29 cellular contexts compared by ENCODE assay signal in the genomic region with DNA sequence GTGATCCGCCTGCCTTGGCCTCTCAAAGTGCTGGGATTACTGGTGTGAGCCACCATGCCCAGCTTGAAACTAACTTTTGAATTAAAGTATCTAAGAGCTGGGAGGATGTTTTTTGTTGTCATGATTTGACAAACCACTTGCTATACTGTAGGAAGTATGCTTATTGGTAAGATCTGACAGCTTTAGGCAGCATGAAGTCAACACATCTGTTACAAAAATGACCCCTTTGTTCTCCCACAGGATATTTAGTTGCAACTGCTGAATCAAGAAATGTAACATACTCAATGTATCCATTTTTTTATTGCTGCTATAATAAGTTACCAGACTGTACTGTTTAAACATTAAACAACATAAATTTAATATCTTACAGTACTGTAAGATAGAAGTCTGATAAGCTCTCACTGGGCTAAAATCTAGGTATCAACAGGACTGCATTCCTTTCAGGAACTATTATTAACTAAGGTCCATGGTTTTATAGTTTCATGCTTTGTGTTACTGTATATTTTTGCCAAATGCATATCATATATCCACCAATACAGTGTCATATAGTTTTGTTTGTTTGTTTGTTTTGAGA. TPM values are rescaled to one million over a fixed set of nuclear protein-coding genes. Genes with fewer than 3 reads are reported as not detected.
DNase-seq lines count a peak whose midpoint lies in the region; ATAC-seq and TF ChIP-seq lines count a peak whose summit lies in the region.
"Had no signal": no experiment of that assay in that cellular context is flagged by ENCODE, and none has a peak within 500 bp of the region (broad histone marks: within the 10 kb centered on the region; RNA-seq: fewer than 3 reads in every experiment).

No MANE protein-coding gene starts in this region.

- no peak for TF ChIP-seq POLR2A in IMR-90 (IDR thresholded peaks at IDR 0.05; ENCODE audit: low read depth, low read length)

- no peak overlapping the region for H2AFZ ChIP-seq in IMR-90 (replicated peaks; ENCODE audit: low read length, poor library complexity)
- no peak overlapping the region for H2AFZ ChIP-seq in H9 (ENCODE audit: low read length)
- H2AFZ ChIP-seq: GM23338, PC-9 had no signal

- no peaks in the 10 kb centered on the region for H3K27me3 ChIP-seq in IMR-90 (ENCODE audit: control insufficient read depth, insufficient read depth, low read length)
- no peaks in the 10 kb centered on the region for H3K27me3 ChIP-seq in colonic mucosa
- H3K27me3 ChIP-seq in H9 (ENCODE audit: insufficient read depth, low read length), result no peaks in the 10 kb centered on the region
- H3K27me3 ChIP-seq: BLaER1 treated with 17β-estradiol and CSF1 and Interleukin-3, amounts not matched to agents 10 nM and 100 nM; MG63; SJCRH30 had no signal

- no peak overlapping the region for H3K9ac ChIP-seq in IMR-90 (ENCODE audit: low read depth, low read length)
- no peak overlapping the region for H3K9ac ChIP-seq in colonic mucosa (ENCODE audit: low read depth in 2 of 2, low read length in 2 of 2)
- no peak overlapping the region for H3K9ac ChIP-seq in H9 (ENCODE audit: extremely low read depth, insufficient read length, low read length)
- H3K9ac ChIP-seq: BLaER1 treated with 17β-estradiol and CSF1 and Interleukin-3, amounts not matched to agents 10 nM and 100 nM had no signal

- H3K4me3 ChIP-seq in IMR-90 (ENCODE audit: insufficient read depth, low read depth, low read length) (no peak overlapping the region), colonic mucosa (no peak overlapping the region)
- H3K4me3 ChIP-seq: BLaER1 treated with 17β-estradiol and CSF1 and Interleukin-3, amounts not matched to agents 10 nM and 100 nM; GM12878; GM23338; HAP-1; MG63; PC-9; SJCRH30 had no signal

- H3K18ac ChIP-seq in IMR-90 (ENCODE audit: low read depth, low read length) (no peak overlapping the region), H9 (ENCODE audit: insufficient read length, low read depth, low read length) (no peak overlapping the region)

- H2AK5ac ChIP-seq in IMR-90 (ENCODE audit: low read depth, low read length) (no peak overlapping the region), H9 (ENCODE audit: insufficient read length, low read length) (no peak overlapping the region)

- H2BK5ac ChIP-seq in IMR-90 (ENCODE audit: low read depth, low read length, poor library complexity, severe bottlenecking) (peak overlapping the region; percentile 12), H9 (ENCODE audit: insufficient read length, low read length) (no peak overlapping the region)

- no peak overlapping the region for H4K8ac ChIP-seq in IMR-90 (ENCODE audit: low read depth in 2 of 2, low read length in 2 of 2)
- no peak overlapping the region for H4K8ac ChIP-seq in H9 (replicated peaks; ENCODE audit: insufficient read length, low read depth, low read length)

- H3K56ac ChIP-seq in IMR-90 (ENCODE audit: extremely low read depth, insufficient read depth, low read length) (no peak overlapping the region), H9 (ENCODE audit: insufficient read length, low read depth, low read length) (no peak overlapping the region)

- H3K27ac ChIP-seq in IMR-90 (ENCODE audit: insufficient read depth, low read length) (no peak overlapping the region), colonic mucosa (peak overlapping the region; percentile 13), H9 (ENCODE audit: insufficient read length, low read depth, low read length) (no peak overlapping the region)
- H3K27ac ChIP-seq: SJCRH30 had no signal

- H3K9me3 ChIP-seq in IMR-90 (ENCODE audit: control insufficient read depth, insufficient read depth, low read length), result no peaks in the 10 kb centered on the region
- H3K9me3 ChIP-seq in colonic mucosa, result no peaks in the 10 kb centered on the region
- no peaks in the 10 kb centered on the region for H3K9me3 ChIP-seq in H9 (ENCODE audit: control insufficient read depth, low read depth, low read length)
- H3K9me3 ChIP-seq: SJCRH30 had no signal

- BruUV-seq in IMR-90 (replicated peaks; lab: Mats Ljungman, UMichigan), result no TSS peak

- H3K4me1 ChIP-seq in IMR-90 (ENCODE audit: control insufficient read depth, insufficient read depth, low read length), result peaks cover 8% of the 10 kb centered on the region
- H3K4me1 ChIP-seq in colonic mucosa, result peaks cover 5% of the 10 kb centered on the region
- H3K4me1 ChIP-seq in H9 (ENCODE audit: insufficient read depth, low read length), result no peaks in the 10 kb centered on the region

- no peaks in the 10 kb centered on the region for H3K36me3 ChIP-seq in IMR-90 (ENCODE audit: control insufficient read depth, insufficient read depth, low read length)
- H3K36me3 ChIP-seq in colonic mucosa, result no peaks in the 10 kb centered on the region
- H3K36me3 ChIP-seq: HAP-1, MG63, SJCRH30 had no signal

- no peak overlapping the region for H3K14ac ChIP-seq in IMR-90 (replicated peaks; ENCODE audit: low read depth, low read length)
- no peak overlapping the region for H3K14ac ChIP-seq in H9 (ENCODE audit: insufficient read depth, low read length)

- no peak overlapping the region for H2BK120ac ChIP-seq in IMR-90 (ENCODE audit: low read depth, low read length)
- no peak overlapping the region for H2BK120ac ChIP-seq in H9 (ENCODE audit: low read depth, low read length, poor library complexity, severe bottlenecking)

- no peak for TF ChIP-seq RAD21 in IMR-90 (IDR thresholded peaks at IDR 0.05; ENCODE audit: low read length)

- no peak overlapping the region for H2BK15ac ChIP-seq in IMR-90 (ENCODE audit: low read depth, low read length)
- no peak overlapping the region for H2BK15ac ChIP-seq in H9 (ENCODE audit: low read depth, low read length)

- H4K91ac ChIP-seq in IMR-90 (ENCODE audit: insufficient read depth, low read depth, low read length) (no peak overlapping the region), H9 (ENCODE audit: insufficient read length, low read depth, low read length) (no peak overlapping the region)

- H3K4ac ChIP-seq in IMR-90 (ENCODE audit: low read depth, low read length) (no peak overlapping the region), H9 (ENCODE audit: low read depth, low read length) (no peak overlapping the region)

- no peak overlapping the region for H4K5ac ChIP-seq in IMR-90 (ENCODE audit: low read depth, low read length)
- H4K5ac ChIP-seq in H9 (ENCODE audit: insufficient read length, low read depth, low read length), result no peak overlapping the region

- H3K4me2 ChIP-seq in IMR-90 (ENCODE audit: low read depth, low read length), result no peak overlapping the region
- H3K4me2 ChIP-seq in H9 (ENCODE audit: insufficient read depth, insufficient read length, low read length), result no peak overlapping the region
- H3K4me2 ChIP-seq: GM23338 had no signal

- peaks cover 11% of the 10 kb centered on the region for H3K4me1 Mint-ChIP-seq in activated naive CD8-positive, alpha-beta T cell treated with anti-CD3 and anti-CD28 coated beads, Interleukin-2, amount 10 ng/mL, durations not matched to agents 7 days and 5 days
- H3K4me1 Mint-ChIP-seq in activated naive CD8-positive, alpha-beta T cell treated with anti-CD3 and anti-CD28 coated beads for 36 hours, result peaks cover 26% of the 10 kb centered on the region
- H3K4me1 Mint-ChIP-seq in H9, result peaks cover 12 to 17% of the 10 kb centered on the region in 2 experiments

- H2BK20ac ChIP-seq in IMR-90 (ENCODE audit: low read depth, low read length) (peak overlapping the region; percentile 30; the same call in 1 of the 2 replicates), H9 (ENCODE audit: low read depth, low read length, poor library complexity, severe bottlenecking) (no peak overlapping the region)

- peaks cover 10% of the 10 kb centered on the region for H3K36me3 Mint-ChIP-seq in activated naive CD8-positive, alpha-beta T cell treated with anti-CD3 and anti-CD28 coated beads, Interleukin-2, amount 10 ng/mL, durations not matched to agents 7 days and 5 days
- H3K36me3 Mint-ChIP-seq in activated naive CD8-positive, alpha-beta T cell treated with anti-CD3 and anti-CD28 coated beads for 36 hours, result peaks cover 13% of the 10 kb centered on the region
- peaks cover 0 to 17% (median 13%) of the 10 kb centered on the region in 3 experiments; a peak in 5 of 7 replicates for H3K36me3 Mint-ChIP-seq in H9 (ENCODE audit: insufficient read depth in 1 of 3, low read depth in 3 of 3)

- H3T11ph ChIP-seq in H9 (ENCODE audit: low read length), result no peak overlapping the region

- no peak for TF ChIP-seq CTCF in IMR-90 (conservative IDR thresholded peaks at IDR 0.05; ENCODE audit: low read depth, low read length)
- TF ChIP-seq CTCF in colonic mucosa (IDR thresholded peaks at IDR 0.05), result no peak
- no peak for TF ChIP-seq CTCF in H9 (conservative IDR thresholded peaks at IDR 0.05)

- peaks cover 12% of the 10 kb centered on the region for H3K9me3 Mint-ChIP-seq in activated naive CD8-positive, alpha-beta T cell treated with anti-CD3 and anti-CD28 coated beads, Interleukin-2, amount 10 ng/mL, durations not matched to agents 7 days and 5 days
- H3K9me3 Mint-ChIP-seq in activated naive CD8-positive, alpha-beta T cell treated with anti-CD3 and anti-CD28 coated beads for 36 hours, result peaks cover 13% of the 10 kb centered on the region
- peaks cover 15 to 23% of the 10 kb centered on the region in 2 experiments for H3K9me3 Mint-ChIP-seq in H9

- H3K79me1 ChIP-seq in IMR-90 (ENCODE audit: low read depth in 1 of 2, low read length in 2 of 2), result peaks cover 10 to 21% of the 10 kb centered on the region in 2 experiments
- no peaks in the 10 kb centered on the region for H3K79me1 ChIP-seq in H9 (ENCODE audit: insufficient read depth, low read depth, low read length, poor library complexity, severe bottlenecking)

- POLR2A ChIA-PET in activated naive CD8-positive, alpha-beta T cell treated with anti-CD3 and anti-CD28 coated beads, Interleukin-2, amount 10 ng/mL, durations not matched to agents 7 days and 5 days (lab: Charles Lee), result interaction anchor here (1.1 kb wide), 1 partner anchor 11 kb away, joined by 3 read pairs; no protein-coding TSS in a partner anchor
- POLR2A ChIA-PET in IMR-90 (lab: Charles Lee; ENCODE audit: unreplicated experiment), result no interaction called here

- dilution Hi-C loops in IMR-90 (cut with HindIII; ENCODE audit: low sequenced_read_pairs, unreplicated experiment), result no loop called here

- no peak for ATAC-seq in activated naive CD8-positive, alpha-beta T cell treated with anti-CD3 and anti-CD28 coated beads, Interleukin-2, amount 10 ng/mL, durations not matched to agents 7 days and 5 days (ENCODE audit: low read depth)
- ATAC-seq in IMR-90 (ENCODE audit: low read depth), result no peak
- no peak for ATAC-seq in HG02642 (IDR thresholded peaks at IDR 0.05; ENCODE audit: poor library complexity, unreplicated experiment)
- ATAC-seq: GM12878, GM23338, Right ventricle myocardium inferior had no signal

- WGBS in IMR-90 (ENCODE audit: extremely low coverage in 2 of 2, insufficient read length in 1 of 2), 2 experiments, result no CpG with 5 or more reads among the region's 1 CpG
- no CpG with 5 or more reads among the region's 1 CpG for WGBS in H9 (ENCODE audit: extremely low coverage, insufficient read length, low lambda C conversion rate)

- H3K9me1 ChIP-seq in IMR-90 (ENCODE audit: insufficient read depth, low read length), result peaks cover 12% of the 10 kb centered on the region; the same call in 1 of the 2 replicates

- H3K23me2 ChIP-seq in H9 (ENCODE audit: insufficient read length, low read depth, low read length, poor library complexity, severe bottlenecking), result peaks cover 4% of the 10 kb centered on the region

- peak overlapping the region; percentile 21 for H3K27ac Mint-ChIP-seq in activated naive CD8-positive, alpha-beta T cell treated with anti-CD3 and anti-CD28 coated beads, Interleukin-2, amount 10 ng/mL, durations not matched to agents 7 days and 5 days
- no peak overlapping the region for H3K27ac Mint-ChIP-seq in activated naive CD8-positive, alpha-beta T cell treated with anti-CD3 and anti-CD28 coated beads for 36 hours
- no peak overlapping the region for H3K27ac Mint-ChIP-seq in H9
- H3K27ac Mint-ChIP-seq: GM23338 had no signal

- no peaks in the 10 kb centered on the region for H3K27me3 Mint-ChIP-seq in activated naive CD8-positive, alpha-beta T cell treated with anti-CD3 and anti-CD28 coated beads, Interleukin-2, amount 10 ng/mL, durations not matched to agents 7 days and 5 days
- H3K27me3 Mint-ChIP-seq in activated naive CD8-positive, alpha-beta T cell treated with anti-CD3 and anti-CD28 coated beads for 36 hours, result no peaks in the 10 kb centered on the region
- H3K27me3 Mint-ChIP-seq in H9 (ENCODE audit: low read depth), result no peaks in the 10 kb centered on the region
- H3K27me3 Mint-ChIP-seq: CD4-positive, alpha-beta memory T cell had no signal

- H3K4me3 Mint-ChIP-seq in activated naive CD8-positive, alpha-beta T cell treated with anti-CD3 and anti-CD28 coated beads, Interleukin-2, amount 10 ng/mL, durations not matched to agents 7 days and 5 days, result no peak overlapping the region
- H3K4me3 Mint-ChIP-seq in activated naive CD8-positive, alpha-beta T cell treated with anti-CD3 and anti-CD28 coated beads for 36 hours, result no peak overlapping the region
- no peak overlapping the region for H3K4me3 Mint-ChIP-seq in H9
- H3K4me3 Mint-ChIP-seq: CD4-positive, alpha-beta memory T cell; GM23338 had no signal

- intact Hi-C loops in IMR-90 (cut with micrococcal nuclease) (no loop called here), colonic mucosa (cut with DNase I) (no loop called here)

- peaks cover 3% of the 10 kb centered on the region; the same call in 1 of the 2 replicates for H4K20me1 ChIP-seq in IMR-90 (ENCODE audit: insufficient read depth, low read length)
- H4K20me1 ChIP-seq in H9 (ENCODE audit: control insufficient read depth, insufficient read depth, insufficient read length), result no peaks in the 10 kb centered on the region
- H4K20me1 ChIP-seq: BLaER1 treated with 17β-estradiol and CSF1 and Interleukin-3, amounts not matched to agents 10 nM and 100 nM had no signal

- in situ Hi-C loops in IMR-90 (cut with MboI; ENCODE audit: low sequenced_read_pairs), result no loop called here

- no peaks in the 10 kb centered on the region for H3K79me2 ChIP-seq in H9 (ENCODE audit: insufficient read depth, low read length)

- H3K23ac ChIP-seq in IMR-90 (ENCODE audit: low read depth, low read length), result no peak overlapping the region
- no peak overlapping the region for H3K23ac ChIP-seq in H9 (ENCODE audit: insufficient read length, low read depth, low read length)

- no peak overlapping the region for H2AK9ac ChIP-seq in IMR-90 (replicated peaks; ENCODE audit: low read depth, low read length, poor library complexity)

- CTCF ChIA-PET in IMR-90 (lab: Yijun Ruan, JAX), result interaction anchor here (1.2 kb wide), 1 partner anchor 13 kb away, joined by 5 read pairs; no protein-coding TSS in a partner anchor

- H2BK12ac ChIP-seq in H9 (ENCODE audit: insufficient read length, low read depth, low read length), result no peak overlapping the region

- DNase-seq in activated naive CD8-positive, alpha-beta T cell treated with anti-CD3 and anti-CD28 coated beads, Interleukin-2, amount 10 ng/mL, durations not matched to agents 7 days and 5 days, result no peak
- DNase-seq in activated naive CD8-positive, alpha-beta T cell treated with anti-CD3 and anti-CD28 coated beads for 36 hours, result no peak
- no peak for DNase-seq in IMR-90
- DNase-seq in colonic mucosa, result no peak
- no peak for DNase-seq in iPS-NIHi11 (ENCODE audit: low spot score)
- DNase-seq in stimulated activated CD8-positive, alpha-beta memory T cell treated with anti-CD3 and anti-CD28 coated beads, Interleukin-4, amount 100 ng/mL, for 48 hours, result no peak
- no peak for DNase-seq in H9
- DNase-seq: CD4-positive, alpha-beta memory T cell; DMS 273 treated with DMSO at 0.1 percent for 48 hours; DMS79; GDM1; KBM-7; NCI-H2029; NCI-H526; NCI-H82; NK-92 treated with Interleukin-12 subunit alpha and Interleukin-12 subunit beta, amount 100 ng/mL, for 24 hours; PC-9; SJCRH30 had no signal

RNA-seq across cellular contexts. Expression of gene LRP3, which starts 22.8 kb away (rescaled TPM):
- total RNA-seq in activated naive CD8-positive, alpha-beta T cell treated with anti-CD3 and anti-CD28 coated beads, Interleukin-2, amount 10 ng/mL, durations not matched to agents 7 days and 5 days, result under 1 TPM; 0.14 to 0.43 TPM
- under 1 TPM; 0.44 to 0.91 TPM for total RNA-seq in activated naive CD8-positive, alpha-beta T cell treated with anti-CD3 and anti-CD28 coated beads for 36 hours
- total RNA-seq in IMR-90 (2012; rRNA removed), result 8.4 and 8.6 TPM in 2 replicates
- 20.2 and 25.7 TPM in 2 replicates for polyA plus RNA-seq in IMR-90 (2012; rRNA removed)
- polyA plus RNA-seq in IMR-90 (2012; cell fraction: cytosol; rRNA removed), result 7.1 and 20.6 TPM in 2 replicates
- 7.3 and 27.0 TPM in 2 replicates for polyA plus RNA-seq in IMR-90 (2012; cell fraction: nucleus; rRNA removed; ENCODE audit: low replicate concordance)
- total RNA-seq in colonic mucosa, result 10 to 100 TPM; 14.6 to 16.5 TPM
- total RNA-seq in H9 (2021), result 29.2 and 34.4 TPM in 2 replicates
- polyA plus RNA-seq: CD4-positive, alpha-beta memory T cell had no signal

RNA-seq across cellular contexts. Expression of gene WDR88, which starts 39.4 kb away (rescaled TPM):
- total RNA-seq in activated naive CD8-positive, alpha-beta T cell treated with anti-CD3 and anti-CD28 coated beads, Interleukin-2, amount 10 ng/mL, durations not matched to agents 7 days and 5 days, result not detected
- total RNA-seq in activated naive CD8-positive, alpha-beta T cell treated with anti-CD3 and anti-CD28 coated beads for 36 hours, result under 1 TPM in 1 of 2 experiments, not detected in 1; 0.16 TPM
- total RNA-seq in IMR-90 (2012; rRNA removed), result not detected in 2 replicates
- not detected in 2 replicates for polyA plus RNA-seq in IMR-90 (2012; rRNA removed)
- not detected in 2 replicates for polyA plus RNA-seq in IMR-90 (2012; cell fraction: cytosol; rRNA removed)
- not detected in 2 replicates for polyA plus RNA-seq in IMR-90 (2012; cell fraction: nucleus; rRNA removed; ENCODE audit: low replicate concordance)
- total RNA-seq in colonic mucosa, result not detected
- total RNA-seq in H9 (2021), result not detected in 2 replicates
- total RNA-seq: A172, GM12878, GM23338, LHCN-M2, Right ventricle myocardium inferior, RPMI7951, SJCRH30 had no signal
- polyA plus RNA-seq: AG04450, GM23338 had no signal

RNA-seq across cellular contexts. Expression of gene SLC7A10, which starts 54.3 kb away (rescaled TPM):
- total RNA-seq in activated naive CD8-positive, alpha-beta T cell treated with anti-CD3 and anti-CD28 coated beads, Interleukin-2, amount 10 ng/mL, durations not matched to agents 7 days and 5 days, result not detected
- not detected for total RNA-seq in activated naive CD8-positive, alpha-beta T cell treated with anti-CD3 and anti-CD28 coated beads for 36 hours
- total RNA-seq in IMR-90 (2012; rRNA removed), result not detected in 2 replicates
- polyA plus RNA-seq in IMR-90 (2012; rRNA removed), result not detected in 2 replicates
- not detected in 2 replicates for polyA plus RNA-seq in IMR-90 (2012; cell fraction: cytosol; rRNA removed)
- polyA plus RNA-seq in IMR-90 (2012; cell fraction: nucleus; rRNA removed; ENCODE audit: low replicate concordance), result 0.11 TPM in 1 of 2 replicates, not detected in the other
- total RNA-seq in colonic mucosa, result not detected
- total RNA-seq in H9 (2021), result 2.5 and 2.9 TPM in 2 replicates
- total RNA-seq: A172; CD4-positive, alpha-beta memory T cell; GM12878; LHCN-M2; PC-9; RPMI7951; SJCRH30 had no signal
- polyA plus RNA-seq: AG04450; CD4-positive, alpha-beta memory T cell; GM12878 had no signal
